Comparison of ENCODE assay signal across 1 cellular context in the genomic region with DNA sequence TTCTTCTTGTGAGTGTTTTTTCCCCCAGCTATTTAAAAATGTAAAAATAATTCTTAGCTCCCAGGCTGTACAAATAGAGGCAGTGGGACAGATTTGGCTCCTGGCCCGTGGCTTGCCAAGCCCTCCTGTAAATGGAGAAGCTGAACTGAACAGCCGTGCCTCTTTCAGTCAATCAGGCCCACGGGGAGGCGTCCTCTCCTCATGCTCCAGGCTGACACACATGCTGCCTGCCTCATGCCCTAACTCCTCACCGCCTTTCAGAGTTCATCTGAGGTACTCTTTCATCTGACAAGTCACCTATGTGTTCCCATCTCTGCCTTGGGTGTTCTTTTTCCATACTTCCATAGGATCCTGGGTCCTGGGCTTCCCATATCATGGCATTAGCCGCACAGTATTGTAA.
A peak's percentile ranks its signal among the peaks of the same experiment; 100 is the strongest.
TF ChIP-seq lines count a peak whose summit lies in the region.

No MANE protein-coding gene starts in this region.

TF ChIP-seq in K562, 482 proteins besides CTCF, POLR2A, EP300 and RAD21:
- no peak for TF ChIP-seq POLR2AphosphoS5 (IDR thresholded peaks at IDR 0.05; ENCODE audit: control insufficient read depth, insufficient read depth, low read depth, low read length)
- TF ChIP-seq GABPB1 (CRISPR knock-in tag; IDR thresholded peaks at IDR 0.05): no peak
- no peak for TF ChIP-seq IFI16 (CRISPR knock-in tag; IDR thresholded peaks at IDR 0.05)
- no peak for TF ChIP-seq MEF2D (tag; conservative IDR thresholded peaks at IDR 0.05; ENCODE audit: low read depth)
- TF ChIP-seq, protein P1, sequence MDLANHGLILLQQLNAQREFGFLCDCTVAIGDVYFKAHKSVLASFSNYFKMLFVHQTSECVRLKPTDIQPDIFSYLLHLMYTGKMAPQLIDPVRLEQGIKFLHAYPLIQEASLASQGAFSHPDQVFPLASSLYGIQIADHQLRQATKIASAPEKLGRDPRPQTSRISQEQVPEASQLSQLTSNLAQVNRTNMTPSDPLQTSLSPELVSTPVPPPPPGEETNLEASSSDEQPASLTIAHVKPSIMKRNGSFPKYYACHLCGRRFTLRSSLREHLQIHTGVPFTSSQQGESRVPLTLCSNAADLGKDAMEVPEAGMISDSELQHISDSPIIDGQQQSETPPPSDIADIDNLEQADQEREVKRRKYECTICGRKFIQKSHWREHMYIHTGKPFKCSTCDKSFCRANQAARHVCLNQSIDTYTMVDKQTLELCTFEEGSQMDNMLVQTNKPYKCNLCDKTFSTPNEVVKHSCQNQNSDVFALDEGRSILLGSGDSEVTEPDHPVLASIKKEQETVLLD (IDR thresholded peaks at IDR 0.05): no peak
- TF ChIP-seq, protein P2, sequence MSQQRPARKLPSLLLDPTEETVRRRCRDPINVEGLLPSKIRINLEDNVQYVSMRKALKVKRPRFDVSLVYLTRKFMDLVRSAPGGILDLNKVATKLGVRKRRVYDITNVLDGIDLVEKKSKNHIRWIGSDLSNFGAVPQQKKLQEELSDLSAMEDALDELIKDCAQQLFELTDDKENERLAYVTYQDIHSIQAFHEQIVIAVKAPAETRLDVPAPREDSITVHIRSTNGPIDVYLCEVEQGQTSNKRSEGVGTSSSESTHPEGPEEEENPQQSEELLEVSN (IDR thresholded peaks at IDR 0.05; ENCODE audit: borderline replicate concordance in 1 of 2, extremely low read depth in 1 of 2, insufficient read depth in 1 of 2, insufficient read length in 1 of 2, low read depth in 1 of 2, low read length in 1 of 2, poor library complexity in 1 of 2, severe bottlenecking in 1 of 2): peak in 1 of 2 experiments; percentile 21
- no peak for TF ChIP-seq KAT8 (IDR thresholded peaks at IDR 0.05; ENCODE audit: low read depth)
- no peak for TF ChIP-seq LEF1 (IDR thresholded peaks at IDR 0.05)
- TF ChIP-seq ZNF586 (CRISPR knock-in tag; conservative IDR thresholded peaks at IDR 0.05): no peak
- TF ChIP-seq SRSF1 (IDR thresholded peaks at IDR 0.05; ENCODE audit: low read depth, low read length): no peak
- peak; percentile 35; the same call in 1 of the 2 replicates for TF ChIP-seq SMC3 (conservative IDR thresholded peaks at IDR 0.05; ENCODE audit: insufficient read depth, low read depth, low read length)
- TF ChIP-seq ZNF140 (CRISPR knock-in tag; IDR thresholded peaks at IDR 0.05): no peak
- TF ChIP-seq TCF3 (CRISPR knock-in tag; IDR thresholded peaks at IDR 0.05): no peak
- TF ChIP-seq CXXC5 (CRISPR knock-in tag; IDR thresholded peaks at IDR 0.05): no peak
- no peak for TF ChIP-seq BCL6 (CRISPR knock-in tag; IDR thresholded peaks at IDR 0.05)
- TF ChIP-seq, protein P3, sequence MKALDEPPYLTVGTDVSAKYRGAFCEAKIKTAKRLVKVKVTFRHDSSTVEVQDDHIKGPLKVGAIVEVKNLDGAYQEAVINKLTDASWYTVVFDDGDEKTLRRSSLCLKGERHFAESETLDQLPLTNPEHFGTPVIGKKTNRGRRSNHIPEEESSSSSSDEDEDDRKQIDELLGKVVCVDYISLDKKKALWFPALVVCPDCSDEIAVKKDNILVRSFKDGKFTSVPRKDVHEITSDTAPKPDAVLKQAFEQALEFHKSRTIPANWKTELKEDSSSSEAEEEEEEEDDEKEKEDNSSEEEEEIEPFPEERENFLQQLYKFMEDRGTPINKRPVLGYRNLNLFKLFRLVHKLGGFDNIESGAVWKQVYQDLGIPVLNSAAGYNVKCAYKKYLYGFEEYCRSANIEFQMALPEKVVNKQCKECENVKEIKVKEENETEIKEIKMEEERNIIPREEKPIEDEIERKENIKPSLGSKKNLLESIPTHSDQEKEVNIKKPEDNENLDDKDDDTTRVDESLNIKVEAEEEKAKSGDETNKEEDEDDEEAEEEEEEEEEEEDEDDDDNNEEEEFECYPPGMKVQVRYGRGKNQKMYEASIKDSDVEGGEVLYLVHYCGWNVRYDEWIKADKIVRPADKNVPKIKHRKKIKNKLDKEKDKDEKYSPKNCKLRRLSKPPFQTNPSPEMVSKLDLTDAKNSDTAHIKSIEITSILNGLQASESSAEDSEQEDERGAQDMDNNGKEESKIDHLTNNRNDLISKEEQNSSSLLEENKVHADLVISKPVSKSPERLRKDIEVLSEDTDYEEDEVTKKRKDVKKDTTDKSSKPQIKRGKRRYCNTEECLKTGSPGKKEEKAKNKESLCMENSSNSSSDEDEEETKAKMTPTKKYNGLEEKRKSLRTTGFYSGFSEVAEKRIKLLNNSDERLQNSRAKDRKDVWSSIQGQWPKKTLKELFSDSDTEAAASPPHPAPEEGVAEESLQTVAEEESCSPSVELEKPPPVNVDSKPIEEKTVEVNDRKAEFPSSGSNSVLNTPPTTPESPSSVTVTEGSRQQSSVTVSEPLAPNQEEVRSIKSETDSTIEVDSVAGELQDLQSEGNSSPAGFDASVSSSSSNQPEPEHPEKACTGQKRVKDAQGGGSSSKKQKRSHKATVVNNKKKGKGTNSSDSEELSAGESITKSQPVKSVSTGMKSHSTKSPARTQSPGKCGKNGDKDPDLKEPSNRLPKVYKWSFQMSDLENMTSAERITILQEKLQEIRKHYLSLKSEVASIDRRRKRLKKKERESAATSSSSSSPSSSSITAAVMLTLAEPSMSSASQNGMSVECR (CRISPR knock-in tag; IDR thresholded peaks at IDR 0.05): no peak
- peak; percentile 52; the same call in 1 of the 2 replicates for TF ChIP-seq MYC (IDR thresholded peaks at IDR 0.05; ENCODE audit: low read depth, low read length)
- TF ChIP-seq MYC (CRISPR knock-in tag; IDR thresholded peaks at IDR 0.05; ENCODE audit: borderline replicate concordance, low read depth): no peak
- no peak for TF ChIP-seq FOXJ3 (CRISPR knock-in tag; IDR thresholded peaks at IDR 0.05)
- TF ChIP-seq, protein P4, sequence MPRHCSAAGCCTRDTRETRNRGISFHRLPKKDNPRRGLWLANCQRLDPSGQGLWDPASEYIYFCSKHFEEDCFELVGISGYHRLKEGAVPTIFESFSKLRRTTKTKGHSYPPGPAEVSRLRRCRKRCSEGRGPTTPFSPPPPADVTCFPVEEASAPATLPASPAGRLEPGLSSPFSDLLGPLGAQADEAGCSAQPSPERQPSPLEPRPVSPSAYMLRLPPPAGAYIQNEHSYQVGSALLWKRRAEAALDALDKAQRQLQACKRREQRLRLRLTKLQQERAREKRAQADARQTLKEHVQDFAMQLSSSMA (CRISPR knock-in tag; IDR thresholded peaks at IDR 0.05): no peak
